Comparison of ENCODE assay signal across 8 cellular contexts in genomic region chr9:73081979-73082657, GRCh38.
DNase-seq lines count a peak whose midpoint lies in the region; ATAC-seq, FAIRE-seq and TF ChIP-seq lines count a peak whose summit lies in the region.

No MANE protein-coding gene starts in this region.

- H4K20me1 ChIP-seq in neural cell (ENCODE audit: insufficient read depth) = no peaks in the 10 kb centered on the region

- no peak for TF ChIP-seq EP300 in neural cell (conservative IDR thresholded peaks at IDR 0.05; ENCODE audit: poor library complexity, severe bottlenecking)

- no peaks in the 10 kb centered on the region for H3F3A ChIP-seq in neural cell (ENCODE audit: insufficient read depth, low read length, poor library complexity, severe bottlenecking)

- no peaks in the 10 kb centered on the region for H3K79me2 ChIP-seq in neural cell (replicated peaks; ENCODE audit: insufficient read depth, low read length)

- no peak overlapping the region for H3K27ac ChIP-seq in cardiac muscle cell
- H3K27ac ChIP-seq in right atrium auricular region = no peak overlapping the region
- no peak overlapping the region for H3K27ac ChIP-seq in neural cell (ENCODE audit: low read length)

- H3K36me3 ChIP-seq in cardiac muscle cell (no peaks in the 10 kb centered on the region), right atrium auricular region (no peaks in the 10 kb centered on the region), neural cell (ENCODE audit: insufficient read depth, low read length) (no peaks in the 10 kb centered on the region)

- H3K9ac ChIP-seq in neural cell (ENCODE audit: low read length) = no peak overlapping the region

- ATAC-seq in HG02981 (IDR thresholded peaks at IDR 0.05; ENCODE audit: unreplicated experiment) = no peak

- H3K9me2 ChIP-seq in neural cell (ENCODE audit: insufficient read depth, low read length) = no peaks in the 10 kb centered on the region

- H3K4me3 ChIP-seq in cardiac muscle cell (no peak overlapping the region), right atrium auricular region (no peak overlapping the region), epithelial cell of proximal tubule (ENCODE audit: low read depth, low read length) (no peak overlapping the region), neural cell (ENCODE audit: low read length) (no peak overlapping the region)

- H2AFZ ChIP-seq in neural cell (ENCODE audit: low read depth, low read length) = no peak overlapping the region

- no peak overlapping the region for H3K4me2 ChIP-seq in neural cell (ENCODE audit: low read length)

- TF ChIP-seq RAD21 in neural cell (conservative IDR thresholded peaks at IDR 0.05) = peak; percentile 84

- H3K4me1 ChIP-seq in cardiac muscle cell (ENCODE audit: low read depth) (no peaks in the 10 kb centered on the region), right atrium auricular region (no peaks in the 10 kb centered on the region)

- TF ChIP-seq CTCF in cardiac muscle cell (IDR thresholded peaks at IDR 0.05; ENCODE audit: low read depth, low read length) (peak; percentile 88), right atrium auricular region (IDR thresholded peaks at IDR 0.05) (peak in 1 of 2 donors; percentile 86), epithelial cell of proximal tubule (conservative IDR thresholded peaks at IDR 0.05; ENCODE audit: low read depth, low read length) (peak; percentile 87), neural cell (IDR thresholded peaks at IDR 0.05; ENCODE audit: poor library complexity, severe bottlenecking) (peak; percentile 82)

- peak; percentile 88 for FAIRE-seq in RCC 7860 (lab: Jason Lieb, UNC)

- no peaks in the 10 kb centered on the region for H3K27me3 ChIP-seq in cardiac muscle cell
- no peaks in the 10 kb centered on the region for H3K27me3 ChIP-seq in right atrium auricular region
- H3K27me3 ChIP-seq in neural cell (ENCODE audit: insufficient read depth, low read depth, low read length) = no peaks in the 10 kb centered on the region

- H3K9me3 ChIP-seq in cardiac muscle cell (ENCODE audit: low read depth) = no peaks in the 10 kb centered on the region
- no peaks in the 10 kb centered on the region for H3K9me3 ChIP-seq in right atrium auricular region
- no peaks in the 10 kb centered on the region for H3K9me3 ChIP-seq in neural cell (ENCODE audit: low read length)

- DNase-seq in cardiac muscle cell (ENCODE audit: low read depth in 1 of 2, low spot score in 1 of 2) (peak; percentile 63 to 79), right atrium auricular region (ENCODE audit: low spot score) (no peak), HS-27A (ENCODE audit: low read depth) (peak; percentile 22), RCC 7860 (ENCODE audit: low spot score) (peak; percentile 37), epithelial cell of proximal tubule (ENCODE audit: low read depth) (no peak)
- DNase-seq in stimulated activated CD4-positive, alpha-beta T cell treated with anti-CD3 and anti-CD28 coated beads, Interleukin-4, amount 100 ng/mL, for 24 hours = no peak

TF ChIP-seq in neural cell, 6 proteins besides CTCF, POLR2A, EP300 and RAD21:
- peak; percentile 80 for TF ChIP-seq SMC3 (conservative IDR thresholded peaks at IDR 0.05; ENCODE audit: poor library complexity)
- TF ChIP-seq EZH2 (IDR thresholded peaks at IDR 0.05; ENCODE audit: borderline replicate concordance, insufficient read depth, low read length, poor library complexity, severe bottlenecking) = no peak

Comparison
In these comparisons a context has a peak if more than half of its experiments do, and no peak if none do; other contexts are left out.
1. DNase-seq: peak in cardiac muscle cell (2 of 2), HS-27A (single experiment) and RCC 7860 (single experiment); none in right atrium auricular region (single experiment), epithelial cell of proximal tubule (single experiment) and stimulated activated CD4-positive, alpha-beta T cell treated with anti-CD3 and anti-CD28 coated beads, Interleukin-4, amount 100 ng/mL, for 24 hours (single experiment).